15 cellular contexts compared by ENCODE assay signal in the genomic region with DNA sequence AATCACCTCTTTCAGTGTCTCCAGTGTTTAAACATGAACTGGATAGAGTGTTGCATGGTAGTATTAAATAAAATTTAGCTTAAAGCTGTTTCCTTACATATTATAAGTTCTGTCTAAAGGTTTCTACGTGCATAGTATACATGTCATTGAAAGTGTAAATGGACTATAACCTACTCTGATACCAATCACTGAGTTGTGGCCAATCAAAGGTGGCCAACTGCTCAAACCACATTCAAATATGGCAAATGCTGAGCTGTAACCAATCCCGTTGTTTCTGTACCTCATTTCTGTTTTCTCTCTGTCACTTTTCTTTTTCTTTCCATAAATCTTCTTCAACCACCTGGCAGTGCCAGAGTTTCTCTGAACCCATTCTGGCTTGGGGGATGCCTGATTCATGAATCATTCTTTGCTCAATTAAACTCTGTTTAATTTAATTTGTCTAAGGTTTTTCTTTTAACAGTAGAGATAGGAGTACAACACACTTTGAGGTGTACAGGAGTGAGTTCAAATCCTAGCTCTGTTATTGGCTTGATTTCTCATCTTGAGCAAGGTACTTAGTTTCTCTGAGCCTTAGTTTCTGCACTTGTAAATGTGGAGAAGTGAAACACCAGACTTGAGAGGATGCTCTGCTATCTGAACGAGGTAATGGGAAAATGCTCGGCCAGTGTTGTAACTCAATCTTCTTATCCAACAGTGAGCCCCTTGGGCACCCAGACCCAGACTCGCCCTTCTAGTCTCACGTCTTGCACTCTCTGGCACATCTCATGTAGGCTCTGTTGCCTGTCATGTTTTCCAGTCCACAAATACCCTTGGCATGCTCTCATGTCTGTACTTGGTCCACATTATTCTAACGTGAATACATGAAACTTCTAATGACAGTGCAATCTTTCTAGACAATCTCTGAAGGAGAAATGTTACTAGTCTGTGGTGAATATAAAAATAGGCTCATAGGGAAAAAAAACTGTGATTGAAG.
DNase-seq lines count a peak whose midpoint lies in the region; ATAC-seq and TF ChIP-seq lines count a peak whose summit lies in the region.
"Had no signal": no experiment of that assay in that cellular context is flagged by ENCODE, and none has a peak within 500 bp of the region (broad histone marks: within the 10 kb centered on the region; RNA-seq: fewer than 3 reads in every experiment).

No MANE protein-coding gene starts in this region.

- no TSS peak for BruUV-seq in OCI-LY7 (replicated peaks; lab: Mats Ljungman, UMichigan)

- intact Hi-C loops in lower leg skin (cut with DNase I; ENCODE audit: low total_unique reads) (no loop called here), OCI-LY7 (cut with micrococcal nuclease; ENCODE audit: unreplicated experiment) (no loop called here)

- CTCF ChIA-PET in OCI-LY7 (lab: Charles Lee; ENCODE audit: unreplicated experiment) (no interaction called here), T-cell (lab: Charles Lee) (no interaction called here)

- DNase-seq in AG20443 (ENCODE audit: low spot score) (peak; percentile 17), NCI-H69 (lab: John Stamatoyannopoulos, UW) (peak; percentile 38), astrocyte of the hippocampus (ENCODE audit: low read depth, low spot score) (peak; percentile 64), mesenchymal stem cell (peak; percentile 81), lower leg skin (ENCODE audit: low spot score in 2 of 2) (no peak), OCI-LY7 (ENCODE audit: low spot score) (no peak), T-cell (no peak)
- no peak for DNase-seq in activated CD4-positive, alpha-beta T cell treated with anti-CD3 and anti-CD28 coated beads, Interleukin-2, amount 50 U/mL, for 1 hour
- DNase-seq: activated gamma-delta T cell; DMS79 treated with DMSO at 0.1 percent for 48 hours; stimulated activated naive CD4-positive, alpha-beta T cell treated with Interleukin-2 at 50 U/mL for 16 hours had no signal

- no peak overlapping the region for H2BK15ac ChIP-seq in mesenchymal stem cell (ENCODE audit: low read depth, poor library complexity, severe bottlenecking)

- H3K36me3 Mint-ChIP-seq in T-cell: peaks cover 4% of the 10 kb centered on the region
- H3K36me3 Mint-ChIP-seq: memory B cell had no signal

- POLR2A ChIA-PET in OCI-LY7 (lab: Charles Lee): interaction anchor here (1.0 kb wide), 1 partner anchor 14 kb away, joined by 3 read pairs; no protein-coding TSS in a partner anchor
- POLR2A ChIA-PET in T-cell (lab: Charles Lee): no interaction called here

- no peak for TF ChIP-seq CTCF in lower leg skin (IDR thresholded peaks at IDR 0.05)
- no peak for TF ChIP-seq CTCF in OCI-LY7 (conservative IDR thresholded peaks at IDR 0.05; ENCODE audit: low read length)

- H3K36me3 ChIP-seq in mesenchymal stem cell (ENCODE audit: control insufficient read depth in 1 of 2, insufficient read depth in 2 of 2, low read depth in 1 of 2, low read length in 2 of 2) (no peaks in the 10 kb centered on the region), OCI-LY7 (ENCODE audit: insufficient read depth, low read length) (no peaks in the 10 kb centered on the region)
- H3K36me3 ChIP-seq: BLaER1, brain microvascular endothelial cell, HAP-1 had no signal

- peak overlapping the region; percentile 32 for H3K27ac ChIP-seq in mesenchymal stem cell (ENCODE audit: low read length, poor library complexity, severe bottlenecking)
- H3K27ac ChIP-seq in OCI-LY7 (ENCODE audit: low read depth, low read length, poor library complexity, severe bottlenecking): no peak overlapping the region
- H3K27ac ChIP-seq: BLaER1, brain microvascular endothelial cell had no signal

- no peaks in the 10 kb centered on the region for H3K27me3 ChIP-seq in mesenchymal stem cell (ENCODE audit: control insufficient read depth in 1 of 2, insufficient read depth in 1 of 2, low read length in 2 of 2)
- H3K27me3 ChIP-seq: BLaER1, brain microvascular endothelial cell had no signal

- no peak overlapping the region for H2BK120ac ChIP-seq in mesenchymal stem cell (ENCODE audit: low read depth, low read length)

- TF ChIP-seq POLR2A in lower leg skin (IDR thresholded peaks at IDR 0.05): no peak

- H2AK5ac ChIP-seq in mesenchymal stem cell (ENCODE audit: low read length, severe bottlenecking): peak overlapping the region; percentile 23

- no peak overlapping the region for H3K14ac ChIP-seq in mesenchymal stem cell (ENCODE audit: low read length in 2 of 2)

- H2BK12ac ChIP-seq in mesenchymal stem cell (ENCODE audit: low read length in 2 of 2): peak overlapping the region in 1 of 2 experiments; percentile 42

- no peak overlapping the region for H4K91ac ChIP-seq in mesenchymal stem cell (ENCODE audit: low read length)

- H4K20me1 ChIP-seq in OCI-LY7 (ENCODE audit: insufficient read depth, low read length): no peaks in the 10 kb centered on the region
- H4K20me1 ChIP-seq: BLaER1 had no signal

- H3K27ac Mint-ChIP-seq in T-cell: no peak overlapping the region
- H3K27ac Mint-ChIP-seq: memory B cell had no signal

- H3K4me3 ChIP-seq in mesenchymal stem cell (ENCODE audit: insufficient read depth in 1 of 2, low read depth in 1 of 2, low read length in 2 of 2) (no peak overlapping the region), lower leg skin (ENCODE audit: low read depth, poor library complexity, severe bottlenecking) (no peak overlapping the region), OCI-LY7 (ENCODE audit: low read depth, low read length, poor library complexity, severe bottlenecking) (no peak overlapping the region)
- H3K4me3 ChIP-seq: BLaER1, HAP-1 had no signal

- H3K4me2 ChIP-seq in mesenchymal stem cell (ENCODE audit: low read length, poor library complexity, severe bottlenecking): no peak overlapping the region
- H3K4me2 ChIP-seq in OCI-LY7 (ENCODE audit: low read length): no peak overlapping the region
- H3K4me2 ChIP-seq: BLaER1 had no signal

- H2AFZ ChIP-seq in mesenchymal stem cell (ENCODE audit: low read depth, low read length) (no peak overlapping the region), OCI-LY7 (ENCODE audit: low read length) (no peak overlapping the region)

- no peaks in the 10 kb centered on the region for H3K4me1 Mint-ChIP-seq in T-cell

- H3K9me3 Mint-ChIP-seq in T-cell: no peaks in the 10 kb centered on the region

- H3K79me1 ChIP-seq in mesenchymal stem cell (replicated peaks; ENCODE audit: low read length, poor library complexity, severe bottlenecking): no peaks in the 10 kb centered on the region

- H3K23ac ChIP-seq in mesenchymal stem cell (ENCODE audit: low read length in 2 of 2): no peak overlapping the region

- H3K79me2 ChIP-seq in OCI-LY7 (ENCODE audit: insufficient read depth, low read depth, low read length): no peaks in the 10 kb centered on the region

- H4K8ac ChIP-seq in mesenchymal stem cell (ENCODE audit: low read length): no peak overlapping the region

- no peaks in the 10 kb centered on the region for H3K9me2 ChIP-seq in OCI-LY7 (ENCODE audit: insufficient read depth, low read length)

- peak overlapping the region in 1 of 2 experiments; percentile 56 for H3K18ac ChIP-seq in mesenchymal stem cell (ENCODE audit: low read depth in 1 of 2, low read length in 2 of 2)

- 77% methylated on average over 6 of the region's 7 CpGs for WGBS in mesenchymal stem cell
- 46 to 53% methylated on average over 7 of the region's 7 CpGs for WGBS in lower leg skin, 2 donors

- ATAC-seq in T-cell (replicated peaks in 1 of 4): no peak

- peaks cover 5% of the 10 kb centered on the region for H3K4me1 ChIP-seq in mesenchymal stem cell (ENCODE audit: control insufficient read depth, insufficient read depth, low read depth, low read length)
- H3K4me1 ChIP-seq in OCI-LY7 (ENCODE audit: insufficient read depth, low read length, poor library complexity, severe bottlenecking): no peaks in the 10 kb centered on the region
- H3K4me1 ChIP-seq: HAP-1 had no signal

- no peak overlapping the region for H3K4me3 Mint-ChIP-seq in T-cell
- H3K4me3 Mint-ChIP-seq: memory B cell had no signal

- H3K27me3 Mint-ChIP-seq in T-cell: no peaks in the 10 kb centered on the region

- no peaks in the 10 kb centered on the region for H3K9me3 ChIP-seq in mesenchymal stem cell (ENCODE audit: control insufficient read depth, low read length)
- no peaks in the 10 kb centered on the region for H3K9me3 ChIP-seq in OCI-LY7 (ENCODE audit: low read length)
- H3K9me3 ChIP-seq: BLaER1, HAP-1 had no signal

- H3K4ac ChIP-seq in mesenchymal stem cell (ENCODE audit: low read depth in 1 of 2, low read length in 2 of 2): no peak overlapping the region

- no peak overlapping the region for H3K9ac ChIP-seq in mesenchymal stem cell (ENCODE audit: low read length)
- H3K9ac ChIP-seq: BLaER1 had no signal

- H2BK5ac ChIP-seq in mesenchymal stem cell (ENCODE audit: low read depth, low read length, poor library complexity, severe bottlenecking): no peak overlapping the region

Comparison
In these comparisons a context has a peak if more than half of its experiments do, and no peak if none do; other contexts are left out.
1. DNase-seq: peak in AG20443 (single experiment), NCI-H69 (single experiment), astrocyte of the hippocampus (single experiment) and mesenchymal stem cell (single experiment); none in activated CD4-positive, alpha-beta T cell treated with anti-CD3 and anti-CD28 coated beads, Interleukin-2, amount 50 U/mL, for 1 hour (single experiment), lower leg skin (0 of 2), OCI-LY7 (single experiment) and T-cell (0 of 34).